ENCODE assay signal across 8 cellular contexts in genomic region chr22:47213571-47214230, GRCh38.
DNase-seq lines count a peak whose midpoint lies in the region; ATAC-seq and TF ChIP-seq lines count a peak whose summit lies in the region.

No MANE protein-coding gene starts in this region.

- no peaks in the 10 kb centered on the region for H3K4me1 ChIP-seq in OCI-LY3 (ENCODE audit: low read length)

- ATAC-seq in stimulated activated naive CD8-positive, alpha-beta T cell treated with anti-CD3 and anti-CD28 coated beads, Interleukin-15, amount 100 ng/mL, for 72 hours = peak; percentile 74
- no peak for ATAC-seq in GM18909 (IDR thresholded peaks at IDR 0.05; ENCODE audit: poor library complexity, unreplicated experiment)

- no peaks in the 10 kb centered on the region for H4K20me1 ChIP-seq in OCI-LY3 (ENCODE audit: insufficient read depth, low read length)

- no peaks in the 10 kb centered on the region for H3K4me1 Mint-ChIP-seq in activated T-helper 2 cell treated with anti-CD3 and anti-CD28 coated beads, Interferon-gamma antibody, Interleukin-2, Interleukin-4, amounts not matched to agents 10 μg/mL and 5 μg/mL and 100 μg/mL, durations not matched to agents 14 hours and 24 hours and 36 hours (ENCODE audit: low read depth)
- H3K4me1 Mint-ChIP-seq in stimulated activated naive CD8-positive, alpha-beta T cell treated with anti-CD3 and anti-CD28 coated beads, Interleukin-15, amount 100 ng/mL, for 72 hours = peaks cover 9% of the 10 kb centered on the region

- H3K9me3 ChIP-seq in OCI-LY3 (ENCODE audit: insufficient read depth, low read length) = no peaks in the 10 kb centered on the region

- no peaks in the 10 kb centered on the region for H3K36me3 ChIP-seq in OCI-LY3 (replicated peaks; ENCODE audit: low read depth, low read length)

- no peaks in the 10 kb centered on the region for H3K79me2 ChIP-seq in OCI-LY3 (ENCODE audit: low read length)

- H3K9me3 Mint-ChIP-seq in activated T-helper 2 cell treated with anti-CD3 and anti-CD28 coated beads, Interferon-gamma antibody, Interleukin-2, Interleukin-4, amounts not matched to agents 10 μg/mL and 5 μg/mL and 100 μg/mL, durations not matched to agents 14 hours and 24 hours and 36 hours = peaks cover 5% of the 10 kb centered on the region
- peaks cover 0 to 5% of the 10 kb centered on the region in 2 donors for H3K9me3 Mint-ChIP-seq in stimulated activated naive CD8-positive, alpha-beta T cell treated with anti-CD3 and anti-CD28 coated beads, Interleukin-15, amount 100 ng/mL, for 72 hours

- no peak overlapping the region for H3K4me3 Mint-ChIP-seq in activated T-helper 2 cell treated with anti-CD3 and anti-CD28 coated beads, Interferon-gamma antibody, Interleukin-2, Interleukin-4, amounts not matched to agents 10 μg/mL and 5 μg/mL and 100 μg/mL, durations not matched to agents 14 hours and 24 hours and 36 hours (ENCODE audit: low read depth)
- no peak overlapping the region for H3K4me3 Mint-ChIP-seq in stimulated activated naive CD8-positive, alpha-beta T cell treated with anti-CD3 and anti-CD28 coated beads, Interleukin-15, amount 100 ng/mL, for 72 hours

- H2AFZ ChIP-seq in OCI-LY3 (ENCODE audit: low read depth, low read length) = no peak overlapping the region

- peak; percentile 91 for TF ChIP-seq CTCF in OCI-LY3 (IDR thresholded peaks at IDR 0.05; ENCODE audit: low read depth, low read length)

- no peak overlapping the region for H3K27ac ChIP-seq in OCI-LY3 (ENCODE audit: low read length)

- 0 out of 2 replicates have a peak, but pooled peaks cover 2% of the 10 kb centered on the region for H3K27me3 ChIP-seq in OCI-LY3 (ENCODE audit: low read depth, low read length)

- no peaks in the 10 kb centered on the region for H3K27me3 Mint-ChIP-seq in activated T-helper 2 cell treated with anti-CD3 and anti-CD28 coated beads, Interferon-gamma antibody, Interleukin-2, Interleukin-4, amounts not matched to agents 10 μg/mL and 5 μg/mL and 100 μg/mL, durations not matched to agents 14 hours and 24 hours and 36 hours (ENCODE audit: low read depth)
- H3K27me3 Mint-ChIP-seq in stimulated activated naive CD8-positive, alpha-beta T cell treated with anti-CD3 and anti-CD28 coated beads, Interleukin-15, amount 100 ng/mL, for 72 hours = no peaks in the 10 kb centered on the region

- DNase-seq in NK-92 treated with Interleukin-12 subunit alpha and Interleukin-12 subunit beta, amount 100 ng/mL, for 24 hours (lab: John Stamatoyannopoulos, UW) = peak; percentile 10
- DNase-seq in NK-92 (lab: John Stamatoyannopoulos, UW; ENCODE audit: unreplicated experiment) (no peak), kidney tubule cell (ENCODE audit: low spot score) (peak; percentile 23), RKO (ENCODE audit: low spot score) (no peak)
- DNase-seq in activated T-helper 2 cell treated with anti-CD3 and anti-CD28 coated beads, Interferon-gamma antibody, Interleukin-2, Interleukin-4, amounts not matched to agents 10 μg/mL and 5 μg/mL and 100 μg/mL, durations not matched to agents 14 hours and 24 hours and 36 hours (ENCODE audit: low spot score) = peak; percentile 26
- DNase-seq in stimulated activated naive CD8-positive, alpha-beta T cell treated with anti-CD3 and anti-CD28 coated beads, Interleukin-15, amount 100 ng/mL, for 72 hours = peak; percentile 60 to 63

- H3K9ac ChIP-seq in OCI-LY3 (ENCODE audit: low read length) = no peak overlapping the region

- H3K4me3 ChIP-seq in OCI-LY3 (ENCODE audit: low read length) = no peak overlapping the region

- no peaks in the 10 kb centered on the region for H3K36me3 Mint-ChIP-seq in activated T-helper 2 cell treated with anti-CD3 and anti-CD28 coated beads, Interferon-gamma antibody, Interleukin-2, Interleukin-4, amounts not matched to agents 10 μg/mL and 5 μg/mL and 100 μg/mL, durations not matched to agents 14 hours and 24 hours and 36 hours (ENCODE audit: low read depth)

- H3K27ac Mint-ChIP-seq in activated T-helper 2 cell treated with anti-CD3 and anti-CD28 coated beads, Interferon-gamma antibody, Interleukin-2, Interleukin-4, amounts not matched to agents 10 μg/mL and 5 μg/mL and 100 μg/mL, durations not matched to agents 14 hours and 24 hours and 36 hours = peak overlapping the region; percentile 16
- no peak overlapping the region for H3K27ac Mint-ChIP-seq in stimulated activated naive CD8-positive, alpha-beta T cell treated with anti-CD3 and anti-CD28 coated beads, Interleukin-15, amount 100 ng/mL, for 72 hours

- intact Hi-C loops in activated T-helper 2 cell treated with anti-CD3 and anti-CD28 coated beads, Interferon-gamma antibody, Interleukin-2, Interleukin-4, amounts not matched to agents 10 μg/mL and 5 μg/mL and 100 μg/mL, durations not matched to agents 14 hours and 24 hours and 36 hours (cut with micrococcal nuclease) = no loop called here

- no peak overlapping the region for H3K4me2 ChIP-seq in OCI-LY3 (ENCODE audit: low read length)

Comparison
In these comparisons a context has a peak if more than half of its experiments do, and no peak if none do; other contexts are left out.
1. DNase-seq: peak in NK-92 treated with Interleukin-12 subunit alpha and Interleukin-12 subunit beta, amount 100 ng/mL, for 24 hours (single experiment), activated T-helper 2 cell treated with anti-CD3 and anti-CD28 coated beads, Interferon-gamma antibody, Interleukin-2, Interleukin-4, amounts not matched to agents 10 μg/mL and 5 μg/mL and 100 μg/mL, durations not matched to agents 14 hours and 24 hours and 36 hours (single experiment), kidney tubule cell (single experiment) and stimulated activated naive CD8-positive, alpha-beta T cell treated with anti-CD3 and anti-CD28 coated beads, Interleukin-15, amount 100 ng/mL, for 72 hours (2 of 2); none in NK-92 (single experiment) and RKO (single experiment).